In the genomic region with DNA sequence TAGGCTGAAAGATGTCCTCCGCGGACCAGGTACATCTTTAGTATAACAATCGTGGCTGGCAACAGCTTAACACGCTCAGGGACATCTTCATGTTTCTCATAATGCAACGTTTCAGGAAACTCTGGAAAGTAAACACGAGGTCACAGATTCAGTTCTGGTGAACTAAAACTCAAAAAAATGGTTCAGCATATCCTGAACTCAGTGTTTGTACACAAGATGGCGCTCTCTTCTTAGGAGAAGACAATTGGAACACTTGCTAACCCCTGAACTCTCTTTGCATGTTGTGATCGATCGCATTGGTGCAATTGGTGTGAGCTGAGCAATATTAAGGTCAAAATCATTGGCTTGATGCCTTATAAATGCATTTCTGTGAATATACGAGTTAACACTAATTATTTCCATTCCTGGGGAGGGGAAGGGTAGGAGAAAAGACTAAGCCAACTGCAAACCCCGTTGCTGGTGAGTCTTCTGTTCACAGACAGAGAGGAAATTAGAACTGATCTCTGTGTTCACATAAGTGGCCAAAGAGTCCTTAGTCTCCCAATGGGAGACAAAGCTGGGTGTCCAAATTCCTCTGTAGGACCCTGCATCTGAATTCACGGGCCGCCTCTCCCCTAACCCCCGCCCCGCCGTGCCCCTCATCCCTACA, we compare ENCODE assay signal across 1 cellular context.
TF ChIP-seq lines count a peak whose summit lies in the region.

No MANE protein-coding gene starts in this region.

TF ChIP-seq in H1, 55 proteins besides CTCF, POLR2A, EP300 and RAD21 (continued from another document):
- TF ChIP-seq YY1 (IDR thresholded peaks at IDR 0.05; ENCODE audit: low read depth, low read length), result peak; percentile 40; the same call in 1 of the 2 replicates
- peak; percentile 48 for TF ChIP-seq ASH2L (IDR thresholded peaks at IDR 0.05; ENCODE audit: low read length)
- TF ChIP-seq GTF2F1 (IDR thresholded peaks at IDR 0.05; ENCODE audit: borderline replicate concordance, low read depth, low read length), result no peak
- TF ChIP-seq KDM4A (IDR thresholded peaks at IDR 0.05; ENCODE audit: low read depth, low read length, severe bottlenecking), result no peak
- TF ChIP-seq RNF2 (IDR thresholded peaks at IDR 0.05; ENCODE audit: borderline replicate concordance, low read depth, low read length, missing control alignments, poor library complexity, severe bottlenecking), result no peak
- TF ChIP-seq BRCA1 (IDR thresholded peaks at IDR 0.05; ENCODE audit: low read depth, low read length), result 0 out of 2 replicates have a peak, but pooled peaks have one; percentile 28
- no peak for TF ChIP-seq POU5F1 (IDR thresholded peaks at IDR 0.05; ENCODE audit: low read depth, low read length)
